Comparison of ENCODE assay signal across 8 cellular contexts in the genomic region with DNA sequence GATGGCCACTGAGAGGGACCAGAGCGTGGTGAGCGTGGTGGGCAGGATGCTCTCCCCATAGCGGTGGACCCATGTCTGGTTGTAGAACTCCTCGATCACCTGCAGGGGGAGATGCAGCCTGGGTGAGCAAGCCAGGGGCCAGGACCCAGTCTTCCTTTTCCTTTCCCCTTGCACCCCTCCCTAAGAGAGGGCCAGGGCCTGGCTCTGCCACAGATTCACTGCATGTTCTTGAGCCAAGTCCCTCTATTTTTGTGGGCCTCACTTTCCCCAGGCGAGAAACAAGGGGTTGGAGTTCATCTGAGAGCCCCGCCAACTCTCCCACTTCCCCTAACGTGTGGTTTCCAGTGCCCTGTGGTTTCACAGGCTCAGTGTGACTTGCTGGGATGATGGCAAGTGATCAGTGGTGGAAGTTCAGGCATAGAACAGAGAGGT. TPM values are rescaled to one million over a fixed set of nuclear protein-coding genes. Genes with fewer than 3 reads are reported as not detected.
DNase-seq lines count a peak whose midpoint lies in the region; ATAC-seq and TF ChIP-seq lines count a peak whose summit lies in the region.

No MANE protein-coding gene starts in this region.

- peak overlapping the region; percentile 8; the same call in 1 of the 2 replicates for H3K4me3 ChIP-seq in GM08714 (ENCODE audit: low read length)

- H3K27ac ChIP-seq in epithelial cell of prostate: peak overlapping the region; percentile 98

- DNase-seq in 8988T: peak; percentile 84
- DNase-seq in NCI-H1694 (lab: John Stamatoyannopoulos, UW): peak; percentile 25
- peak; percentile 35 to 38 for DNase-seq in activated CD4-positive, alpha-beta T cell treated with anti-CD3 and anti-CD28 coated beads, Interleukin-2, amount 50 U/mL, for 4 hours
- no peak for DNase-seq in epithelial cell of prostate (ENCODE audit: low read depth, low spot score)
- peak; percentile 64 for DNase-seq in natural killer cell

- no peaks in the 10 kb centered on the region for H3K9me3 Mint-ChIP-seq in natural killer cell

- intact Hi-C loops in natural killer cell (cut with micrococcal nuclease): loop anchor here (10.0 kb wide), 2 partner anchors 466 to 1036 kb away; a partner anchor contains a TSS

- peak; percentile 69 for TF ChIP-seq CTCF in natural killer cell (IDR thresholded peaks at IDR 0.05)

- H3K27ac Mint-ChIP-seq in natural killer cell: peak overlapping the region; percentile 96 to 98

- H3K4me1 Mint-ChIP-seq in natural killer cell: peaks cover 78 to 86% of the 10 kb centered on the region in 2 donors

- H3K4me3 Mint-ChIP-seq in natural killer cell: peak overlapping the region; percentile 88

- H3K36me3 Mint-ChIP-seq in natural killer cell: peaks cover 8% of the 10 kb centered on the region

- ATAC-seq in natural killer cell (peak; percentile 39 to 58 (median 40)), GM18517 (IDR thresholded peaks at IDR 0.05; ENCODE audit: unreplicated experiment) (no peak), HG02970 (IDR thresholded peaks at IDR 0.05; ENCODE audit: low FRiP score, unreplicated experiment) (no peak)

- H3K27me3 Mint-ChIP-seq in natural killer cell (ENCODE audit: low read depth in 2 of 2): no peaks in the 10 kb centered on the region

RNA-seq across cellular contexts. Expression of a gene that starts 27.5 kb away (rescaled TPM):
- total RNA-seq in natural killer cell: 100 to 1,000 TPM in 1 of 3 donors, 10 to 100 TPM in 2; 94.7 to 143 (median 95.1) TPM

Comparison
In these comparisons a context has a peak if more than half of its experiments do, and no peak if none do; other contexts are left out.
1. ATAC-seq: peak in natural killer cell (3 of 3); none in GM18517 (single experiment) and HG02970 (single experiment).